ENCODE assay signal across 1 cellular context in the genomic region with DNA sequence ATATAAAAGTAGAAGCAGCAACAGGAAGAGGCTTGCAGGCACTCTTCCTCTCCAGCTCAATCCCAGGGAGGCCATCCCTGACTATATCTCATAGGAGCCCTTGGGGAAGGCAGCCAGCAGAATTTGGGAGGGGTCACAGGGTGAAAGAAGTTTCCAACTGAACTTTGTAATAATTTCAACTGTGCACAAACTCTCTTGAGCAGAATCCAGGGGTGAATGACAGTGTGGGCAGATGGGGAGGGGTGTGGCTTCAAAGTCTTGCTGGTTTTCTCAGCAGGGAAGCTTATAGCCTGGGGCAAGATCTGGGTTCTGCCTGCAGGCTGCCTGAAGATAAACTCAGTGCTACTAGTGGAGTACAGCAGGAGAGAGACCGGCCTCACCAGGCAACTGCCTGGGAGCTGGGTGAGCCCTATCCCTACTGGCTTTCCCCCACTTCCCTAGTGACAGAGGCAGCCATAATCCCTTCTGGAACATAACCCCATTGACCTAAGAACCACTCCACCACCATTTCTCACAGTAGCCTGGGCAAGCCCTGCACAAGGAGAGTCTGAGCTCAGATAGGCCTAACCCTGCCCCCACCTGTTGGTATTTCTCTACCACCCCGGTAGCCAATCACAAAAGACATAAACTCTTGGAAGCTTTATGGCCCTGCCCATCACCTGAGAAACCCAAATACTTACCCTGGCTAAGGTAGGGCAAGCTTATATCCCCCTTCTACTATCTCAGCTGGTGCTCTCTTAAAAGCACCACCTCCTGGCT.
TF ChIP-seq lines count a peak whose summit lies in the region.

No MANE protein-coding gene starts in this region.

TF ChIP-seq in H1, 55 proteins besides CTCF, POLR2A, EP300 and RAD21:
- TF ChIP-seq PHF8 (conservative IDR thresholded peaks at IDR 0.05; ENCODE audit: low read depth, low read length) (no peak), GABPA (IDR thresholded peaks at IDR 0.05; ENCODE audit: borderline replicate concordance, insufficient read depth, low read length) (no peak), MAFK (IDR thresholded peaks at IDR 0.05; ENCODE audit: low read depth, low read length) (no peak), NRF1 (IDR thresholded peaks at IDR 0.05; ENCODE audit: low read depth, low read length) (no peak), ZNF274 (IDR thresholded peaks at IDR 0.05; ENCODE audit: borderline replicate concordance, extremely low read depth, low read length) (no peak), RXRA (IDR thresholded peaks at IDR 0.05; ENCODE audit: insufficient read depth, low read depth, low read length) (no peak), JUND (IDR thresholded peaks at IDR 0.05; ENCODE audit: low read length) (no peak), GTF2F1 (IDR thresholded peaks at IDR 0.05; ENCODE audit: borderline replicate concordance, low read depth, low read length) (no peak), CREB1 (IDR thresholded peaks at IDR 0.05) (no peak)
- TF ChIP-seq, protein P1, sequence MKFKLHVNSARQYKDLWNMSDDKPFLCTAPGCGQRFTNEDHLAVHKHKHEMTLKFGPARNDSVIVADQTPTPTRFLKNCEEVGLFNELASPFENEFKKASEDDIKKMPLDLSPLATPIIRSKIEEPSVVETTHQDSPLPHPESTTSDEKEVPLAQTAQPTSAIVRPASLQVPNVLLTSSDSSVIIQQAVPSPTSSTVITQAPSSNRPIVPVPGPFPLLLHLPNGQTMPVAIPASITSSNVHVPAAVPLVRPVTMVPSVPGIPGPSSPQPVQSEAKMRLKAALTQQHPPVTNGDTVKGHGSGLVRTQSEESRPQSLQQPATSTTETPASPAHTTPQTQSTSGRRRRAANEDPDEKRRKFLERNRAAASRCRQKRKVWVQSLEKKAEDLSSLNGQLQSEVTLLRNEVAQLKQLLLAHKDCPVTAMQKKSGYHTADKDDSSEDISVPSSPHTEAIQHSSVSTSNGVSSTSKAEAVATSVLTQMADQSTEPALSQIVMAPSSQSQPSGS (IDR thresholded peaks at IDR 0.05; ENCODE audit: low read length) = no peak
- TF ChIP-seq, protein P2, sequence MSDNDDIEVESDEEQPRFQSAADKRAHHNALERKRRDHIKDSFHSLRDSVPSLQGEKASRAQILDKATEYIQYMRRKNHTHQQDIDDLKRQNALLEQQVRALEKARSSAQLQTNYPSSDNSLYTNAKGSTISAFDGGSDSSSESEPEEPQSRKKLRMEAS (IDR thresholded peaks at IDR 0.05) = no peak
